ENCODE assay signal across 8 cellular contexts in the genomic region with DNA sequence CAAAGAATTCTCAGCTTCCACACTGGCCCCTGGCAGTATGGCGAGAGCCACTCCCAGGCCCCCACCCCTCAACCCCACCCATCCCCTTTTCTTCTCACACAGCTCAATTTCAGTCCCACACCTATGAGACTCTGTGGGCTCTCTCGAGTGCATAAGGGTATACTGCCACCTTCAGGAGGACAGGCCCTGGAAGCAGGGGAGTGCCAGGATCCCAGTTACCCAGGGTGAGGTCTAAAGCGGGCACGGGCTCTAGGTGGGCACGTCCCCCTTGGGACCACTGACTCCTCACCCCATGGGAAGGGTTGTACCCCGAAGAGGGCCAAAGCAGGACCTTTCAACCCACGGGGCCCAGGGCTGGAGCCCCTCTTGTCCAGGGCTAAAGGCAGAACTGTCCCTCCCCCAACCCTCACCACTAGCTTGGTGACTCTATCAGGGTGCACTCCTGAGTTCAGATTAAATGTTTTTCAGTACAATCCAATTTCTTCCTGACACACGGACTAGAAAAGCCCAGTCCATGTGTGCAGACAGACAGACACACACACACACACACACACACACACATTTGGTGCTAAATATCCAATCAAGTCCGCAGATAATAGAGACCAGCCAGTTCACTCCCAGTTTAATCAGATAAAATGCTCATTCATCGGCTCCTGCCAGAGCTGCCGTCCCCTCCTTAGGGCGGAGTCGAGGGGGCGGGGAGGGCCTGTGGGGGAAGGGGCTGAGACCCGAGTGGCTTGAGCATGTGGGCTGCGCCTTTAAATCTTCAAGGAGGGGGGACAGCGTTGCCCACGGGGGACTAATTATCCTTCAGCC. TPM values are rescaled to one million over a fixed set of nuclear protein-coding genes. Genes with fewer than 3 reads are reported as not detected.
A peak's percentile ranks its signal among the peaks of the same experiment; 100 is the strongest.
DNase-seq lines count a peak whose midpoint lies in the region; ATAC-seq, FAIRE-seq and TF ChIP-seq lines count a peak whose summit lies in the region.

No MANE protein-coding gene starts in this region.

- no peak overlapping the region for H3K4me3 ChIP-seq in K562

- no peak overlapping the region for H2AFZ ChIP-seq in K562 (ENCODE audit: low read depth, low read length)

- no TSS peak for BruUV-seq in K562 (replicated peaks; lab: Mats Ljungman, UMichigan)

- TF ChIP-seq RAD21 in K562 (CRISPR knock-in tag; conservative IDR thresholded peaks at IDR 0.05 in 1 of 2, IDR thresholded peaks at IDR 0.05 in 1 of 2): peak in 1 of 2 experiments; percentile 47; a peak in 2 of 4 replicates

- 0% methylated on average over 15 of the region's 18 CpGs for WGBS in K562 (ENCODE audit: insufficient coverage, low coverage, missing lambda C conversion rate)

- in situ Hi-C loops in K562 (cut with MboI): no loop called here

- TF ChIP-seq CTCF in K562 (IDR thresholded peaks at IDR 0.05 in 2 of 3, conservative IDR thresholded peaks at IDR 0.05 in 1 of 3; ENCODE audit: insufficient read depth in 2 of 3, low read depth in 1 of 3, low read length in 3 of 3): peak; percentile 40 to 49 (median 48); a peak in 5 of 6 replicates

- no peak for TF ChIP-seq EP300 in K562 (IDR thresholded peaks at IDR 0.05; ENCODE audit: low read length)

- no peaks in the 10 kb centered on the region for H3K9me3 ChIP-seq in K562 (replicated peaks; ENCODE audit: control insufficient read depth, insufficient read depth, low read depth, low read length)

- no peak overlapping the region for H3K27ac ChIP-seq in K562 (ENCODE audit: extremely low read depth, low read depth, low read length)

- H3K4me2 ChIP-seq in K562 (ENCODE audit: insufficient read depth, low read length): peak overlapping the region; percentile 14; the same call in 1 of the 2 replicates

- CTCF ChIA-PET in K562 (lab: Yijun Ruan, JAX; ENCODE audit: low intra/inter-chr PET ratio): interaction anchor here (0.7 kb wide), 1 partner anchor 181 kb away, joined by 3 read pairs; no protein-coding TSS in a partner anchor

- intact Hi-C loops in K562 (cut with micrococcal nuclease): no loop called here

- H3K79me2 ChIP-seq in K562 (ENCODE audit: control insufficient read depth, insufficient read depth, low read length): no peaks in the 10 kb centered on the region

- H3K27me3 ChIP-seq in K562 (ENCODE audit: control insufficient read depth in 2 of 2, insufficient read depth in 2 of 2, low read length in 2 of 2): peaks cover 0 to 8% of the 10 kb centered on the region in 2 experiments; a peak in 2 of 5 replicates

- ATAC-seq in K562 (peak; percentile 45), GM18873 (IDR thresholded peaks at IDR 0.05; ENCODE audit: low FRiP score, unreplicated experiment) (no peak), GM21529 (IDR thresholded peaks at IDR 0.05; ENCODE audit: unreplicated experiment) (no peak)

- DNase-seq in DMS114 treated with DMSO at 0.1 percent for 48 hours (lab: John Stamatoyannopoulos, UW; ENCODE audit: unreplicated experiment): peak; percentile 56
- DNase-seq in HT1080 (ENCODE audit: low read depth): peak; percentile 37
- DNase-seq in NOMO-1 treated with DMSO at 0.1 percent for 48 hours (lab: John Stamatoyannopoulos, UW; ENCODE audit: unreplicated experiment): peak; percentile 15
- DNase-seq in K562 (ENCODE audit: extremely low read depth in 1 of 4, low spot score in 3 of 4): peak; percentile 48 to 57 (median 52)
- peak; percentile 76 for DNase-seq in iPS-NIHi7 (ENCODE audit: extremely low spot score)
- peak; percentile 15 to 17 for DNase-seq in stimulated activated CD4-positive, alpha-beta T cell treated with anti-CD3 and anti-CD28 coated beads, Interleukin-4, amount 100 ng/mL, for 48 hours (ENCODE audit: low read depth in 2 of 2)

- H3K9ac ChIP-seq in K562 (ENCODE audit: insufficient read depth in 1 of 2, low read depth in 2 of 2, low read length in 2 of 2): peak overlapping the region in 1 of 2 experiments; percentile 54; a peak in 1 of 4 replicates

- FAIRE-seq in K562 (lab: Jason Lieb, UNC): peak; percentile 70

- POLR2A ChIA-PET in K562 (lab: Yijun Ruan, JAX): interaction anchor here (0.6 to 1.0 kb wide), 2 partner anchors 131 to 452 kb away, joined by 3 to 4 read pairs; no protein-coding TSS in a partner anchor

- no peaks in the 10 kb centered on the region for H3K9me1 ChIP-seq in K562 (ENCODE audit: control insufficient read depth, insufficient read depth, low read length)

- no peak for TF ChIP-seq POLR2A in K562 (conservative IDR thresholded peaks at IDR 0.05)

- no peaks in the 10 kb centered on the region for H3K36me3 ChIP-seq in K562 (ENCODE audit: control insufficient read depth, insufficient read depth, low read length)

- H3K4me1 ChIP-seq in K562 (replicated peaks in 1 of 2; ENCODE audit: control insufficient read depth in 2 of 2, insufficient read depth in 2 of 2, low read length in 2 of 2): peaks cover 19 to 23% of the 10 kb centered on the region in 2 experiments

- H4K20me1 ChIP-seq in K562 (replicated peaks; ENCODE audit: control insufficient read depth, insufficient read depth, low read length): peaks cover 23% of the 10 kb centered on the region

TF ChIP-seq in K562, 482 proteins besides CTCF, POLR2A, EP300 and RAD21:
- TF ChIP-seq, protein P1, sequence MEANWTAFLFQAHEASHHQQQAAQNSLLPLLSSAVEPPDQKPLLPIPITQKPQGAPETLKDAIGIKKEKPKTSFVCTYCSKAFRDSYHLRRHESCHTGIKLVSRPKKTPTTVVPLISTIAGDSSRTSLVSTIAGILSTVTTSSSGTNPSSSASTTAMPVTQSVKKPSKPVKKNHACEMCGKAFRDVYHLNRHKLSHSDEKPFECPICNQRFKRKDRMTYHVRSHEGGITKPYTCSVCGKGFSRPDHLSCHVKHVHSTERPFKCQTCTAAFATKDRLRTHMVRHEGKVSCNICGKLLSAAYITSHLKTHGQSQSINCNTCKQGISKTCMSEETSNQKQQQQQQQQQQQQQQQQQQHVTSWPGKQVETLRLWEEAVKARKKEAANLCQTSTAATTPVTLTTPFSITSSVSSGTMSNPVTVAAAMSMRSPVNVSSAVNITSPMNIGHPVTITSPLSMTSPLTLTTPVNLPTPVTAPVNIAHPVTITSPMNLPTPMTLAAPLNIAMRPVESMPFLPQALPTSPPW (CRISPR knock-in tag; IDR thresholded peaks at IDR 0.05): peak; percentile 72
- 0 out of 2 replicates have a peak, but pooled peaks have one; percentile 8 for TF ChIP-seq CREM (IDR thresholded peaks at IDR 0.05; ENCODE audit: low read depth)
- no peak for TF ChIP-seq ZNF436 (CRISPR knock-in tag; IDR thresholded peaks at IDR 0.05)
- no peak for TF ChIP-seq DMBX1 (CRISPR knock-in tag; IDR thresholded peaks at IDR 0.05; ENCODE audit: borderline replicate concordance)
- no peak for TF ChIP-seq CBX3 (IDR thresholded peaks at IDR 0.05; ENCODE audit: borderline replicate concordance in 1 of 2, low read length in 2 of 2)
TF ChIP-seq in K562: peak in this region for 2.

RNA-seq across cellular contexts. Expression of a gene that starts 59.4 kb away (rescaled TPM):
- 0.80 and 0.87 TPM in 2 replicates for total RNA-seq in HT1080 (2014; rRNA removed; shearing (Covaris generic))
- polyA plus RNA-seq in HT1080 (2015; cell fraction: cytosol; rRNA removed): 0.53 and 1.2 TPM in 2 replicates
- 0.77 TPM in 1 of 2 replicates, not detected in the other for polyA plus RNA-seq in HT1080 (2015; cell fraction: nucleus; rRNA removed)
- 0.21 TPM in 1 of 2 replicates, not detected in the other for total RNA-seq in K562 (2011; cell fraction: chromatin; rRNA removed; ENCODE audit: low replicate concordance)
- not detected in 2 replicates for total RNA-seq in K562 (2011; cell fraction: nucleolus; rRNA removed)
- not detected in 2 replicates for total RNA-seq in K562 (2011; cell fraction: nucleoplasm; rRNA removed)
- total RNA-seq in K562 (2014; rRNA removed) (0.12 TPM in 1 of 2 replicates, not detected in the other), K562 (2014; rRNA removed; fragmentation: Illumina TruSeq; extraction: Trizol) (not detected in 2 replicates), K562 (2015; rRNA removed; fragmentation: Illumina TruSeq; extraction: Trizol) (not detected in 2 replicates), K562 (2021) (0.16 and 0.25 TPM in 2 replicates)
- polyA plus RNA-seq in K562 (2011; rRNA removed) (0.23 and 0.24 TPM in 2 replicates), K562 (2014; fragmentation: Illumina TruSeq; extraction: Trizol) (0.06 TPM in 1 of 2 replicates, not detected in the other), K562 (2014; fragmentation: Nextera tagmentation; extraction: Ambion mirVana) (under 1 TPM; 0.06 to 0.10 TPM), K562 (2014; rRNA removed) (not detected in 2 replicates)
- 0.07 and 0.37 TPM in 2 replicates for polyA plus RNA-seq in K562 (2011; cell fraction: cytosol; rRNA removed)
- polyA plus RNA-seq in K562 (2011; cell fraction: nucleus; rRNA removed): 0.08 and 0.61 TPM in 2 replicates
- 0.22 and 1.5 TPM in 2 replicates for polyA plus RNA-seq in K562 (2012)
- polyA minus RNA-seq in K562 (2011; rRNA and poly(A)+ RNA removed): 0.35 TPM in 1 of 2 replicates, not detected in the other
- 0.38 TPM in 1 of 2 replicates, not detected in the other for polyA minus RNA-seq in K562 (2011; cell fraction: cytosol; rRNA and poly(A)+ RNA removed)
- polyA minus RNA-seq in K562 (2011; cell fraction: nucleus; rRNA and poly(A)+ RNA removed): not detected in 2 replicates

Comparison
In these comparisons a context has a peak if more than half of its experiments do, and no peak if none do; other contexts are left out.
1. DNase-seq: peak in every context shown above with its lines; median percentile 76 in iPS-NIHi7; 56 in DMS114 treated with DMSO at 0.1 percent for 48 hours; 52 in K562; 37 in HT1080; 16 in stimulated activated CD4-positive, alpha-beta T cell treated with anti-CD3 and anti-CD28 coated beads, Interleukin-4, amount 100 ng/mL, for 48 hours; 15 in NOMO-1 treated with DMSO at 0.1 percent for 48 hours.